20 cellular contexts compared by ENCODE assay signal in the genomic region with DNA sequence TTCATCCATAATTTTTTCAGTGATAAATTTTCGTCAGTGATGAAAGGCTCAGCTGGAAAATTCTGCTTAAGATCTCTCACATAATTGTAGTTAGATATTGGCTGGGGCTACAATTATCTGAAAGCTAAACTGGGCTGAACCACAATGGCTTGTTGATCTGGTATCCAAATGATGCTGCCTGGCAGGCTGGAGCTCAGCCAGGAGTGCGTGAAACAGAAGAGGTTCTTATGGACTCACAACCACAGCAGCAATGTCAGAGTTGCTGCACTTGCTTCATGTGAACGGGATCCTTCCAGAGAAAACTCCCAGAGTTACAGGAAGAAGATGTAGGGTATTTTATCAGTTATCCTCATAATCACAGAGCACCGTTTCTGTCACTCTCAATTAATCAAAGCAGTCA.
DNase-seq lines count a peak whose midpoint lies in the region; ATAC-seq and TF ChIP-seq lines count a peak whose summit lies in the region.
"Had no signal": no experiment of that assay in that cellular context is flagged by ENCODE, and none has a peak within 500 bp of the region (broad histone marks: within the 10 kb centered on the region; RNA-seq: fewer than 3 reads in every experiment).

No MANE protein-coding gene starts in this region.

- H3K9me3 Mint-ChIP-seq in natural killer cell treated with Interleukin-12 subunit alpha and Interleukin-12 subunit beta and Interleukin-15 and Interleukin-18, amount 100 ng/mL, for 72 hours, result peaks cover 11% of the 10 kb centered on the region
- H3K9me3 Mint-ChIP-seq: CD14-positive monocyte, H9 had no signal

- H4K20me1 ChIP-seq in OCI-LY1 (ENCODE audit: insufficient read depth, low read length), result no peaks in the 10 kb centered on the region

- H3K27ac ChIP-seq in OCI-LY1 (ENCODE audit: low read depth, low read length, poor library complexity, severe bottlenecking), result peak overlapping the region; percentile 92
- H3K27ac ChIP-seq: GM23248, SJSA1 had no signal

- H3K9ac ChIP-seq in OCI-LY1 (ENCODE audit: low read length), result peak overlapping the region; percentile 54
- H3K9ac ChIP-seq: GM23248 had no signal

- no peaks in the 10 kb centered on the region for H3K27me3 ChIP-seq in OCI-LY1 (ENCODE audit: insufficient read depth, low read length)
- H3K27me3 ChIP-seq: SJSA1 had no signal

- no peak overlapping the region for H3K4me2 ChIP-seq in OCI-LY1 (ENCODE audit: low read length)

- ATAC-seq in Right ventricle myocardium inferior, result no peak
- no peak for ATAC-seq in GM18873 (IDR thresholded peaks at IDR 0.05; ENCODE audit: low FRiP score, unreplicated experiment)
- ATAC-seq in natural killer cell treated with Interleukin-12 subunit alpha and Interleukin-12 subunit beta and Interleukin-15 and Interleukin-18, amount 100 ng/mL, for 72 hours, result no peak
- ATAC-seq: PC-3 had no signal

- no peaks in the 10 kb centered on the region for H3K27me3 Mint-ChIP-seq in natural killer cell treated with Interleukin-12 subunit alpha and Interleukin-12 subunit beta and Interleukin-15 and Interleukin-18, amount 100 ng/mL, for 72 hours
- H3K27me3 Mint-ChIP-seq: CD8-positive, alpha-beta memory T cell had no signal

- intact Hi-C loops in Right ventricle myocardium inferior (cut with DNase I) (no loop called here), cardiac septum (cut with DNase I) (no loop called here)

- peak overlapping the region; percentile 36; the same call in 1 of the 2 replicates for H2AFZ ChIP-seq in OCI-LY1 (ENCODE audit: low read length)
- H2AFZ ChIP-seq: GM23248 had no signal

- H3K9me3 ChIP-seq in OCI-LY1 (ENCODE audit: low read length), result no peaks in the 10 kb centered on the region

- no peaks in the 10 kb centered on the region for H3K4me1 Mint-ChIP-seq in natural killer cell treated with Interleukin-12 subunit alpha and Interleukin-12 subunit beta and Interleukin-15 and Interleukin-18, amount 100 ng/mL, for 72 hours (ENCODE audit: low read depth in 2 of 2)
- H3K4me1 Mint-ChIP-seq: CD14-positive monocyte; CD8-positive, alpha-beta memory T cell had no signal

- no peaks in the 10 kb centered on the region for H3K79me2 ChIP-seq in OCI-LY1 (ENCODE audit: insufficient read depth, low read length)

- no peaks in the 10 kb centered on the region for H3K36me3 Mint-ChIP-seq in natural killer cell treated with Interleukin-12 subunit alpha and Interleukin-12 subunit beta and Interleukin-15 and Interleukin-18, amount 100 ng/mL, for 72 hours
- H3K36me3 Mint-ChIP-seq: CD14-positive monocyte; CD8-positive, alpha-beta memory T cell had no signal

- no peak overlapping the region for H3K4me3 Mint-ChIP-seq in natural killer cell treated with Interleukin-12 subunit alpha and Interleukin-12 subunit beta and Interleukin-15 and Interleukin-18, amount 100 ng/mL, for 72 hours
- H3K4me3 Mint-ChIP-seq: CD14-positive monocyte; CD8-positive, alpha-beta memory T cell; H9 had no signal

- no peak for TF ChIP-seq CTCF in OCI-LY1 (IDR thresholded peaks at IDR 0.05; ENCODE audit: low read length)

- H3K9me2 ChIP-seq in OCI-LY1 (ENCODE audit: low read depth, low read length), result no peaks in the 10 kb centered on the region

- H3K4me3 ChIP-seq in OCI-LY1 (ENCODE audit: low read depth, low read length, poor library complexity, severe bottlenecking), result no peak overlapping the region
- H3K4me3 ChIP-seq: GM23248, SJSA1 had no signal

- H3K36me3 ChIP-seq in OCI-LY1 (ENCODE audit: insufficient read depth, low read length), result peaks cover 18% of the 10 kb centered on the region
- H3K36me3 ChIP-seq: SJSA1 had no signal

- H3K27ac Mint-ChIP-seq in natural killer cell treated with Interleukin-12 subunit alpha and Interleukin-12 subunit beta and Interleukin-15 and Interleukin-18, amount 100 ng/mL, for 72 hours, result no peak overlapping the region
- H3K27ac Mint-ChIP-seq: CD14-positive monocyte; CD8-positive, alpha-beta memory T cell; H9 had no signal

- peaks cover 6% of the 10 kb centered on the region; the same call in 1 of the 2 replicates for H3F3A ChIP-seq in OCI-LY1 (ENCODE audit: insufficient read depth, low read length)

- H3K4me1 ChIP-seq in OCI-LY1 (ENCODE audit: insufficient read depth, low read length, severe bottlenecking), result peaks cover 88% of the 10 kb centered on the region
- H3K4me1 ChIP-seq: SJSA1 had no signal

- DNase-seq in Right ventricle myocardium inferior (ENCODE audit: missing footprints), result peak; percentile 27
- no peak for DNase-seq in cardiac septum (ENCODE audit: low spot score)
- DNase-seq in inferior parietal cortex (ENCODE audit: extremely low spot score), result peak; percentile 13
- DNase-seq in OCI-M1 (lab: John Stamatoyannopoulos, UW), result no peak
- DNase-seq in NCI-H1436 treated with DMSO at 0.1 percent for 48 hours (lab: John Stamatoyannopoulos, UW), result no peak
- DNase-seq in natural killer cell treated with Interleukin-12 subunit alpha and Interleukin-12 subunit beta and Interleukin-15 and Interleukin-18, amount 100 ng/mL, for 72 hours (ENCODE audit: low spot score), result no peak
- DNase-seq: CD8-positive, alpha-beta memory T cell; DMS153; GM23248; H9; NCI-H1092 treated with DMSO at 0.1 percent for 48 hours; NCI-H1436; NCI-H187 treated with DMSO at 0.1 percent for 48 hours; NCI-H446 treated with DMSO at 0.1 percent for 48 hours; PC-3; T-helper 1 cell had no signal

Comparison
In these comparisons a context has a peak if more than half of its experiments do, and no peak if none do; other contexts are left out.
1. DNase-seq: peak in Right ventricle myocardium inferior (single experiment) and inferior parietal cortex (single experiment); none in cardiac septum (single experiment), OCI-M1 (single experiment), NCI-H1436 treated with DMSO at 0.1 percent for 48 hours (single experiment) and natural killer cell treated with Interleukin-12 subunit alpha and Interleukin-12 subunit beta and Interleukin-15 and Interleukin-18, amount 100 ng/mL, for 72 hours (single experiment).